Comparison of ENCODE assay signal across 17 cellular contexts in genomic region chr21:44789880-44790279, GRCh38. TPM values are rescaled to one million over a fixed set of nuclear protein-coding genes. Genes with fewer than 3 reads are reported as not detected.
A peak's percentile ranks its signal among the peaks of the same experiment; 100 is the strongest.
DNase-seq lines count a peak whose midpoint lies in the region; ATAC-seq, FAIRE-seq and TF ChIP-seq lines count a peak whose summit lies in the region.
"Had no signal": no experiment of that assay in that cellular context is flagged by ENCODE, and none has a peak within 500 bp of the region (broad histone marks: within the 10 kb centered on the region; RNA-seq: fewer than 3 reads in every experiment).

No MANE protein-coding gene starts in this region.

- no peak for FAIRE-seq in astrocyte (lab: Jason Lieb, UNC)
- FAIRE-seq: G401.6, islet of Langerhans had no signal

- DNase-seq in AG10803 (ENCODE audit: low read depth), result peak; percentile 76
- DNase-seq in HFFc6, result peak; percentile 67
- peak; percentile 80 for DNase-seq in astrocyte (ENCODE audit: low read depth)
- no peak for DNase-seq in memory B cell (ENCODE audit: low spot score in 2 of 2)
- no peak for DNase-seq in coronary artery (ENCODE audit: low spot score)
- no peak for DNase-seq in nucleus accumbens (lab: John Stamatoyannopoulos, UW)
- no peak for DNase-seq in COR-L47 (lab: John Stamatoyannopoulos, UW)
- DNase-seq: activated CD4-positive, CD25-positive, alpha-beta regulatory T cell treated with anti-CD3 and anti-CD28 coated beads, Interleukin-2, amount 50 U/mL, for 72 hours; NCI-H524; retina; stomach had no signal

- no peak overlapping the region for H2AFZ ChIP-seq in astrocyte (ENCODE audit: low read depth, low read length)
- H2AFZ ChIP-seq: neural progenitor cell had no signal

- H4K20me1 ChIP-seq in astrocyte (ENCODE audit: insufficient read depth, low read length), result peaks cover 81% of the 10 kb centered on the region

- H3K9me3 ChIP-seq in astrocyte (ENCODE audit: insufficient read depth, low read depth, low read length), result no peaks in the 10 kb centered on the region
- H3K9me3 ChIP-seq: stomach, vagina had no signal

- ATAC-seq in memory B cell (ENCODE audit: low read depth) (peak; percentile 72), GM19035 (IDR thresholded peaks at IDR 0.05; ENCODE audit: unreplicated experiment) (no peak)
- ATAC-seq: esophagus mucosa had no signal

- H3K27ac Mint-ChIP-seq in HFFc6, result peak overlapping the region; percentile 51
- H3K27ac Mint-ChIP-seq in astrocyte (ENCODE audit: unreplicated experiment), result no peak overlapping the region
- peak overlapping the region; percentile 80 for H3K27ac Mint-ChIP-seq in memory B cell
- H3K27ac Mint-ChIP-seq: neural progenitor cell had no signal

- H3K4me3 ChIP-seq in AG10803 (ENCODE audit: low read length) (no peak overlapping the region), astrocyte (ENCODE audit: insufficient read depth, low read depth, low read length) (no peak overlapping the region), coronary artery (no peak overlapping the region)
- H3K4me3 ChIP-seq: neural progenitor cell, stomach, vagina had no signal

- TF ChIP-seq CTCF in AG10803 (conservative IDR thresholded peaks at IDR 0.05; ENCODE audit: low read length) (no peak), HFFc6 (IDR thresholded peaks at IDR 0.05) (no peak), astrocyte (IDR thresholded peaks at IDR 0.05; ENCODE audit: insufficient read depth, low read depth, low read length) (no peak), coronary artery (IDR thresholded peaks at IDR 0.05) (no peak)

- peaks cover 6% of the 10 kb centered on the region for H3K36me3 ChIP-seq in astrocyte (ENCODE audit: insufficient read depth, low read length)
- H3K36me3 ChIP-seq: vagina had no signal

- no peaks in the 10 kb centered on the region for H3K27me3 ChIP-seq in astrocyte (ENCODE audit: insufficient read depth, low read length)
- H3K27me3 ChIP-seq: neural progenitor cell, stomach, vagina had no signal

- H3K4me1 ChIP-seq in astrocyte (ENCODE audit: insufficient read depth, low read length), result no peaks in the 10 kb centered on the region
- H3K4me1 ChIP-seq: neural progenitor cell had no signal

- H3K9ac ChIP-seq in astrocyte (ENCODE audit: low read length), result no peak overlapping the region
- H3K9ac ChIP-seq: neural progenitor cell had no signal

- H3K4me1 Mint-ChIP-seq in HFFc6 (ENCODE audit: low read depth) (peaks cover 52% of the 10 kb centered on the region), astrocyte (ENCODE audit: low read depth, unreplicated experiment) (peaks cover 4% of the 10 kb centered on the region), memory B cell (peaks cover 28% of the 10 kb centered on the region)
- H3K4me1 Mint-ChIP-seq: neural progenitor cell had no signal

- 0 out of 2 replicates have a peak, but pooled peaks cover 5% of the 10 kb centered on the region for H3K36me3 Mint-ChIP-seq in HFFc6 (ENCODE audit: low read depth)
- H3K36me3 Mint-ChIP-seq in astrocyte (ENCODE audit: low read depth, unreplicated experiment), result peaks cover 22% of the 10 kb centered on the region
- H3K36me3 Mint-ChIP-seq in memory B cell, result peaks cover 17% of the 10 kb centered on the region

- no peak overlapping the region for H3K27ac ChIP-seq in astrocyte (ENCODE audit: low read depth, low read length)
- no peak overlapping the region for H3K27ac ChIP-seq in coronary artery
- H3K27ac ChIP-seq: neural progenitor cell, stomach, vagina had no signal

- H3K79me2 ChIP-seq in astrocyte (ENCODE audit: insufficient read depth, low read length), result peaks cover 92% of the 10 kb centered on the region

- no peak overlapping the region for H3K4me3 Mint-ChIP-seq in HFFc6
- no peak overlapping the region for H3K4me3 Mint-ChIP-seq in astrocyte (ENCODE audit: unreplicated experiment)
- H3K4me3 Mint-ChIP-seq in memory B cell, result no peak overlapping the region
- H3K4me3 Mint-ChIP-seq: neural progenitor cell had no signal

- peak overlapping the region; percentile 7 for H3K4me2 ChIP-seq in astrocyte (ENCODE audit: low read length)
- H3K4me2 ChIP-seq: neural progenitor cell had no signal

- peaks cover 2% of the 10 kb centered on the region for H3K27me3 Mint-ChIP-seq in HFFc6 (ENCODE audit: insufficient read depth)
- H3K27me3 Mint-ChIP-seq in astrocyte (ENCODE audit: low read depth, unreplicated experiment), result no peaks in the 10 kb centered on the region
- no peaks in the 10 kb centered on the region for H3K27me3 Mint-ChIP-seq in memory B cell

- H3K9me3 Mint-ChIP-seq in HFFc6, result no peaks in the 10 kb centered on the region
- H3K9me3 Mint-ChIP-seq in astrocyte (ENCODE audit: unreplicated experiment), result no peaks in the 10 kb centered on the region
- H3K9me3 Mint-ChIP-seq in memory B cell, result no peaks in the 10 kb centered on the region
- H3K9me3 Mint-ChIP-seq: neural progenitor cell had no signal

RNA-seq across cellular contexts. Expression of gene UBE2G2, which starts 11.7 kb away (rescaled TPM):
- 10 to 100 TPM; 53.5 to 73.3 (median 61.0) TPM for total RNA-seq in HFFc6 (2021; fragmentation: NEBNext Ultra II Directional; extraction: Animal tissue kit (Norgen Biotek cat#: 25700))
- 63.8 and 74.5 TPM in 2 replicates for total RNA-seq in astrocyte

RNA-seq across cellular contexts. Expression of gene SUMO3, which starts 28.0 kb away (rescaled TPM):
- total RNA-seq in HFFc6 (2021; fragmentation: NEBNext Ultra II Directional; extraction: Animal tissue kit (Norgen Biotek cat#: 25700)), result 100 to 1,000 TPM; 116 to 160 (median 147) TPM
- 72.7 and 83.5 TPM in 2 replicates for total RNA-seq in astrocyte

Comparison
In these comparisons a context has a peak if more than half of its experiments do, and no peak if none do; other contexts are left out.
1. DNase-seq: peak in AG10803 (single experiment), HFFc6 (single experiment) and astrocyte (single experiment); none in memory B cell (0 of 2), coronary artery (single experiment), nucleus accumbens (0 of 56) and COR-L47 (single experiment).